8 cellular contexts compared by ENCODE assay signal in genomic region chr2:118012778-118013177, GRCh38. TPM values are rescaled to one million over a fixed set of nuclear protein-coding genes. Genes with fewer than 3 reads are reported as not detected.
DNase-seq lines count a peak whose midpoint lies in the region; ATAC-seq and TF ChIP-seq lines count a peak whose summit lies in the region.

No MANE protein-coding gene starts in this region.

- H3K9me3 ChIP-seq in HUES64 (ENCODE audit: insufficient read depth, low read depth, low read length): no peaks in the 10 kb centered on the region
- H3K9me3 ChIP-seq in muscle layer of duodenum (ENCODE audit: control insufficient read depth in 1 of 2, low read length in 2 of 2): no peaks in the 10 kb centered on the region

- H3K9me3 Mint-ChIP-seq in central memory CD8-positive, alpha-beta T cell: no peaks in the 10 kb centered on the region

- H3K4me3 Mint-ChIP-seq in central memory CD8-positive, alpha-beta T cell: peak overlapping the region; percentile 87

- peaks cover 12% of the 10 kb centered on the region; the same call in 1 of the 2 replicates for H3K4me1 ChIP-seq in HUES64 (ENCODE audit: insufficient read depth, low read length)
- H3K4me1 ChIP-seq in muscle layer of duodenum (ENCODE audit: control insufficient read depth in 1 of 2, insufficient read depth in 2 of 2, low read length in 2 of 2): peaks cover 0 to 23% of the 10 kb centered on the region in 2 donors

- POLR2A ChIA-PET in AG04449 (lab: Yijun Ruan, JAX): no interaction called here

- H3K36me3 Mint-ChIP-seq in central memory CD8-positive, alpha-beta T cell (ENCODE audit: insufficient read depth): peaks cover 28% of the 10 kb centered on the region

- peaks cover 34% of the 10 kb centered on the region for H3K27me3 ChIP-seq in HUES64 (ENCODE audit: insufficient read depth, low read length)
- no peaks in the 10 kb centered on the region for H3K27me3 ChIP-seq in muscle layer of duodenum (ENCODE audit: low read depth, low read length)

- H3K27ac Mint-ChIP-seq in central memory CD8-positive, alpha-beta T cell (ENCODE audit: low read depth): peak overlapping the region; percentile 87

- TF ChIP-seq CTCF in AG04449 (IDR thresholded peaks at IDR 0.05; ENCODE audit: insufficient read depth, low read length, missing control alignments): no peak

- peaks cover 27% of the 10 kb centered on the region for H3K4me1 Mint-ChIP-seq in central memory CD8-positive, alpha-beta T cell

- no peaks in the 10 kb centered on the region for H3K27me3 Mint-ChIP-seq in central memory CD8-positive, alpha-beta T cell

- H3K4me3 ChIP-seq in AG04449 (ENCODE audit: low read depth, low read length): peak overlapping the region; percentile 96
- H3K4me3 ChIP-seq in HUES64 (ENCODE audit: low read length): peak overlapping the region; percentile 97
- H3K4me3 ChIP-seq in muscle layer of duodenum (ENCODE audit: low read depth in 1 of 2, low read length in 2 of 2): peak overlapping the region; percentile 74 to 99

- ATAC-seq in central memory CD8-positive, alpha-beta T cell (replicated peaks; ENCODE audit: extremely low read depth, poor library complexity, severe bottlenecking): no peak
- ATAC-seq in GM21528 (IDR thresholded peaks at IDR 0.05; ENCODE audit: low FRiP score, unreplicated experiment): no peak

- CTCF ChIA-PET in AG04449 (lab: Yijun Ruan, JAX): interaction anchor here (1.1 to 12.1 kb wide), 4 partner anchors 9 to 199 kb away, joined by 4 to 519 read pairs (median 18); partner anchors contain the start of gene DDX18

- no peak overlapping the region for H3K9ac ChIP-seq in HUES64 (ENCODE audit: low read depth, low read length)

- H3K27ac ChIP-seq in HUES64 (ENCODE audit: low read depth, low read length) (no peak overlapping the region), muscle layer of duodenum (ENCODE audit: low read length) (no peak overlapping the region)

- DNase-seq in AG04449 (ENCODE audit: low read depth, low spot score): no peak
- DNase-seq in central memory CD8-positive, alpha-beta T cell (ENCODE audit: low spot score in 2 of 2): no peak
- no peak for DNase-seq in DMS153 (lab: John Stamatoyannopoulos, UW)
- no peak for DNase-seq in stimulated activated CD4-positive, alpha-beta T cell treated with anti-CD3 and anti-CD28 coated beads, Interleukin-4, amount 100 ng/mL, for 4 hours
- DNase-seq in activated CD8-positive, alpha-beta memory T cell treated with anti-CD3 and anti-CD28 coated beads, Interleukin-2, amount 50 U/mL, for 4 hours: no peak

- peaks cover 8% of the 10 kb centered on the region for H3K36me3 ChIP-seq in HUES64 (ENCODE audit: insufficient read depth, low read length)
- peaks cover 9 to 15% of the 10 kb centered on the region in 2 donors for H3K36me3 ChIP-seq in muscle layer of duodenum (ENCODE audit: control insufficient read depth in 1 of 2, insufficient read depth in 2 of 2, low read length in 2 of 2)

- WGBS in HUES64: 26% methylated on average over 6 of the region's 6 CpGs

RNA-seq across cellular contexts. Expression of gene CCDC93, which starts 1.1 kb away (rescaled TPM):
- polyA plus RNA-seq in HUES64 (2013, experiment 1 of 2): 12.6 TPM
- 11.9 TPM for polyA plus RNA-seq in HUES64 (2013, experiment 2 of 2)
